In genomic region chr10:43573250-43574034, GRCh38 we compare ENCODE assay signal across 8 cellular contexts. TPM values are rescaled to one million over a fixed set of nuclear protein-coding genes. Genes with fewer than 3 reads are reported as not detected.
DNase-seq lines count a peak whose midpoint lies in the region; ATAC-seq and TF ChIP-seq lines count a peak whose summit lies in the region.

No MANE protein-coding gene starts in this region.

- no peak for TF ChIP-seq CTCF in HFF-Myc (IDR thresholded peaks at IDR 0.05; ENCODE audit: low read depth, low read length, missing control alignments)
- no peak for TF ChIP-seq CTCF in spleen (IDR thresholded peaks at IDR 0.05 in 8 of 11, conservative IDR thresholded peaks at IDR 0.05 in 3 of 11)

- peak overlapping the region; percentile 79 for H3K4me3 Mint-ChIP-seq in activated T-helper 17 cell treated with anti-CD3 and anti-CD28 coated beads, Interleukin-2, amount 50 U/mL, for 72 hours

- ATAC-seq in activated T-helper 17 cell treated with anti-CD3 and anti-CD28 coated beads, Interleukin-2, amount 50 U/mL, for 72 hours (replicated peaks) = no peak
- ATAC-seq in GM18502 (IDR thresholded peaks at IDR 0.05; ENCODE audit: poor library complexity, unreplicated experiment) (no peak), HG02970 (IDR thresholded peaks at IDR 0.05; ENCODE audit: low FRiP score, unreplicated experiment) (no peak), GM18505 (IDR thresholded peaks at IDR 0.05; ENCODE audit: unreplicated experiment) (no peak)

- H3K27me3 Mint-ChIP-seq in activated T-helper 17 cell treated with anti-CD3 and anti-CD28 coated beads, Interleukin-2, amount 50 U/mL, for 72 hours = no peaks in the 10 kb centered on the region

- H3K27ac ChIP-seq in iPS-18a (ENCODE audit: low read length) (no peak overlapping the region), spleen (peak overlapping the region in 7 of 8 donors; percentile 52 to 83 (median 80))

- H3K27ac Mint-ChIP-seq in activated T-helper 17 cell treated with anti-CD3 and anti-CD28 coated beads, Interleukin-2, amount 50 U/mL, for 72 hours = no peak overlapping the region

- no peak for TF ChIP-seq POLR2A in spleen (IDR thresholded peaks at IDR 0.05)
- no peak for TF ChIP-seq POLR2A in GM18505 (IDR thresholded peaks at IDR 0.05; ENCODE audit: borderline replicate concordance, extremely low read depth, insufficient read depth, insufficient read length)

- peaks cover 23% of the 10 kb centered on the region for H3K4me1 Mint-ChIP-seq in activated T-helper 17 cell treated with anti-CD3 and anti-CD28 coated beads, Interleukin-2, amount 50 U/mL, for 72 hours

- H3K36me3 ChIP-seq in iPS-18a (ENCODE audit: control insufficient read depth, low read depth, low read length) = peaks cover 7% of the 10 kb centered on the region
- peaks cover 0 to 13% (median 0%) of the 10 kb centered on the region in 6 donors for H3K36me3 ChIP-seq in spleen

- DNase-seq in HFF-Myc (ENCODE audit: extremely low read depth, low read depth) (no peak), spleen (no peak), C1 segment of cervical spinal cord (lab: John Stamatoyannopoulos, UW) (no peak)

- H3K27me3 ChIP-seq in iPS-18a (ENCODE audit: control insufficient read depth, insufficient read depth, low read length) (peaks cover 26% of the 10 kb centered on the region), spleen (replicated peaks in 1 of 7) (peaks cover 0 to 6% (median 0%) of the 10 kb centered on the region in 7 donors)

- 66 to 84% (median 78%) methylated on average over 17 of the region's 17 CpGs for WGBS in spleen, 5 donors

- H3K36me3 Mint-ChIP-seq in activated T-helper 17 cell treated with anti-CD3 and anti-CD28 coated beads, Interleukin-2, amount 50 U/mL, for 72 hours (ENCODE audit: low read depth) = no peaks in the 10 kb centered on the region

- peaks cover 11% of the 10 kb centered on the region for H3K4me1 ChIP-seq in iPS-18a (ENCODE audit: control insufficient read depth, low read depth, low read length)
- peaks cover 9 to 46% (median 17%) of the 10 kb centered on the region in 6 donors for H3K4me1 ChIP-seq in spleen

- peak overlapping the region; percentile 72 for H3K4me3 ChIP-seq in HFF-Myc (replicated peaks; ENCODE audit: low read depth, low read length)
- H3K4me3 ChIP-seq in iPS-18a (ENCODE audit: low read length) = peak overlapping the region; percentile 84
- peak overlapping the region in 7 of 8 donors; percentile 43 to 75 (median 53) for H3K4me3 ChIP-seq in spleen

- H3K9me3 ChIP-seq in iPS-18a (ENCODE audit: control insufficient read depth, low read depth, low read length) = peaks cover 7% of the 10 kb centered on the region
- H3K9me3 ChIP-seq in spleen = peaks cover 0 to 9% (median 0%) of the 10 kb centered on the region in 8 donors

- intact Hi-C loops in spleen (cut with DNase I; ENCODE audit: low total_unique reads) = no loop called here

- peaks cover 7% of the 10 kb centered on the region for H3K9me3 Mint-ChIP-seq in activated T-helper 17 cell treated with anti-CD3 and anti-CD28 coated beads, Interleukin-2, amount 50 U/mL, for 72 hours

- peak overlapping the region; percentile 48 for H3K9ac ChIP-seq in iPS-18a (ENCODE audit: low read length)

RNA-seq across cellular contexts. Expression of gene ZNF239, which starts 1.0 kb away (rescaled TPM):
- total RNA-seq in activated T-helper 17 cell treated with anti-CD3 and anti-CD28 coated beads, Interleukin-2, amount 50 U/mL, for 72 hours = 1 to 10 TPM; 1.0 to 1.8 TPM
- total RNA-seq in spleen = 1 to 10 TPM; 1.8 to 4.4 (median 3.1) TPM
- polyA plus RNA-seq in spleen = 1 to 10 TPM; 2.0 to 2.5 (median 2.2) TPM

RNA-seq across cellular contexts. Expression of gene ZNF485, which starts 32.8 kb away (rescaled TPM):
- total RNA-seq in activated T-helper 17 cell treated with anti-CD3 and anti-CD28 coated beads, Interleukin-2, amount 50 U/mL, for 72 hours = 1 to 10 TPM; 3.8 to 4.3 TPM
- 1 to 10 TPM; 3.1 to 8.0 (median 5.3) TPM for total RNA-seq in spleen
- 1 to 10 TPM; 3.3 to 4.2 (median 3.5) TPM for polyA plus RNA-seq in spleen
